Comparison of ENCODE assay signal across 8 cellular contexts in the genomic region with DNA sequence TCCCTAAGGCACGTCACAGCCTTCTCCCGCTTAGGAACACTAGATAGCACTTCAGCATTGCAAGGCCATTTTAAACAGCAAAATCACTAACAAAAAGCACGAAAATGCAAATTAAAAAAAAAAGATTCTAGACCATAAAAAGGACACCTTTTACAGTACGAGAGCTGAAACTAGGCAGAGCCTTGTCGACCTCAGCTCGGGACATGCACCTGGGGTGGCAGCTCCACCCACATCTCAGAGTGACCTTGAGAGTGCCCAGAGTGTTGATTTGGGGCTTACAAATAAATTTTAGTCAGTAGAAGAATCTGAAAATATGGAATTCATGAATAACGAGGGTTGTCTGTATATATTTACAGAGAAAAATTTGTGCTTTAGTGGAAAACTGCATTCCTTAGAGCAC. TPM values are rescaled to one million over a fixed set of nuclear protein-coding genes. Genes with fewer than 3 reads are reported as not detected.
A peak's percentile ranks its signal among the peaks of the same experiment; 100 is the strongest.
DNase-seq lines count a peak whose midpoint lies in the region; ATAC-seq and TF ChIP-seq lines count a peak whose summit lies in the region.

No MANE protein-coding gene starts in this region.

- H4K20me1 ChIP-seq in PC-3 (ENCODE audit: low read length), result no peaks in the 10 kb centered on the region

- H3K4me3 Mint-ChIP-seq in endothelial cell (ENCODE audit: unreplicated experiment), result peak overlapping the region; percentile 91
- peak overlapping the region; percentile 65 for H3K4me3 Mint-ChIP-seq in progenitor cell of endocrine pancreas (ENCODE audit: low read depth)

- peaks cover 20% of the 10 kb centered on the region for H3K36me3 ChIP-seq in PC-3 (ENCODE audit: low read depth, low read length)

- intact Hi-C loops in PC-3 (cut with micrococcal nuclease), result no loop called here

- H3K36me3 Mint-ChIP-seq in endothelial cell (ENCODE audit: low read depth, unreplicated experiment) (peaks cover 19% of the 10 kb centered on the region), progenitor cell of endocrine pancreas (ENCODE audit: insufficient read depth) (peaks cover 14% of the 10 kb centered on the region)

- H3K4me1 Mint-ChIP-seq in endothelial cell (ENCODE audit: unreplicated experiment) (peaks cover 14% of the 10 kb centered on the region), progenitor cell of endocrine pancreas (ENCODE audit: low read depth) (peaks cover 16% of the 10 kb centered on the region)

- BruUV-seq in PC-3 (replicated peaks; lab: Mats Ljungman, UMichigan), result no TSS peak

- TF ChIP-seq CTCF in PC-3 (conservative IDR thresholded peaks at IDR 0.05; ENCODE audit: low read depth, low read length), result no peak
- no peak for TF ChIP-seq CTCF in endothelial cell (IDR thresholded peaks at IDR 0.05; ENCODE audit: unreplicated experiment)
- no peak for TF ChIP-seq CTCF in progenitor cell of endocrine pancreas (IDR thresholded peaks at IDR 0.05; ENCODE audit: unreplicated experiment)

- POLR2A ChIA-PET in PC-3 (lab: Charles Lee; ENCODE audit: unreplicated experiment), result no interaction called here

- H3K9me3 Mint-ChIP-seq in endothelial cell (ENCODE audit: unreplicated experiment) (no peaks in the 10 kb centered on the region), progenitor cell of endocrine pancreas (ENCODE audit: low read depth) (peaks cover 3% of the 10 kb centered on the region)

- peak overlapping the region; percentile 94 for H3K4me2 ChIP-seq in PC-3 (ENCODE audit: low read length)

- no peaks in the 10 kb centered on the region for H3K27me3 ChIP-seq in PC-3 (ENCODE audit: low read length)

- H3K9ac ChIP-seq in PC-3 (ENCODE audit: low read length), result peak overlapping the region; percentile 88

- in situ Hi-C loops in G401 (cut with HindIII; ENCODE audit: low sequenced_read_pairs), result no loop called here

- H3K27ac ChIP-seq in PC-3 (ENCODE audit: low read length), result no peak overlapping the region

- H3K79me2 ChIP-seq in PC-3 (ENCODE audit: low read length), result peaks cover 14% of the 10 kb centered on the region

- no peak overlapping the region for H3K27ac Mint-ChIP-seq in endothelial cell (ENCODE audit: unreplicated experiment)
- no peak overlapping the region for H3K27ac Mint-ChIP-seq in progenitor cell of endocrine pancreas

- H3K9me2 ChIP-seq in PC-3 (replicated peaks; ENCODE audit: low read length), result no peaks in the 10 kb centered on the region

- CTCF ChIA-PET in PC-3 (lab: Charles Lee), result no interaction called here

- ATAC-seq in PC-3, result no peak

- H3K4me3 ChIP-seq in GM08714 (ENCODE audit: low read length) (peak overlapping the region; percentile 72), PC-3 (ENCODE audit: low read length) (peak overlapping the region; percentile 96)

- H3K9me3 ChIP-seq in PC-3 (ENCODE audit: low read length), result no peaks in the 10 kb centered on the region

- no peak overlapping the region for H2AFZ ChIP-seq in PC-3 (ENCODE audit: low read length)

- H3K4me1 ChIP-seq in PC-3 (ENCODE audit: insufficient read depth, low read length), result peaks cover 44% of the 10 kb centered on the region

- DNase-seq in PC-3 (no peak), endothelial cell (ENCODE audit: low spot score) (no peak), progenitor cell of endocrine pancreas (ENCODE audit: low spot score, unreplicated experiment) (no peak), G401 (ENCODE audit: low spot score) (no peak), AML-193 (lab: John Stamatoyannopoulos, UW) (no peak), HCEC 1CT (no peak)
- DNase-seq in stimulated activated CD4-positive, alpha-beta T cell treated with anti-CD3 and anti-CD28 coated beads, Interleukin-12 subunit alpha, Interleukin-12 subunit beta, amount 100 ng/mL, for 4 hours, result no peak

- H3K27me3 Mint-ChIP-seq in endothelial cell (ENCODE audit: unreplicated experiment) (peaks cover 3% of the 10 kb centered on the region), progenitor cell of endocrine pancreas (peaks cover 9% of the 10 kb centered on the region)

- peaks cover 3% of the 10 kb centered on the region for H3F3A ChIP-seq in PC-3 (ENCODE audit: low read length, unreplicated experiment)

RNA-seq across cellular contexts. Expression of a gene that starts 1.1 kb away (rescaled TPM):
- 199 and 200 TPM in 2 replicates for total RNA-seq in PC-3 (2014; rRNA removed)
- 51.8 TPM for total RNA-seq in endothelial cell (ENCODE audit: unreplicated experiment)
- 62.7 and 72.8 TPM in 2 replicates for total RNA-seq in progenitor cell of endocrine pancreas
- total RNA-seq in G401 (2014; rRNA removed; shearing (Covaris generic)), result 143 and 192 TPM in 2 replicates

RNA-seq across cellular contexts. Expression of a gene that starts 38.2 kb away (rescaled TPM):
- 29.8 and 33.2 TPM in 2 replicates for total RNA-seq in PC-3 (2014; rRNA removed)
- total RNA-seq in endothelial cell (ENCODE audit: unreplicated experiment), result 13.0 TPM
- 40.0 and 40.8 TPM in 2 replicates for total RNA-seq in progenitor cell of endocrine pancreas
- total RNA-seq in G401 (2014; rRNA removed; shearing (Covaris generic)), result 30.9 and 39.4 TPM in 2 replicates

RNA-seq across cellular contexts. Expression of a gene that starts 58.1 kb away (rescaled TPM):
- total RNA-seq in PC-3 (2014; rRNA removed) (11.8 and 17.7 TPM in 2 replicates), endothelial cell (ENCODE audit: unreplicated experiment) (9.3 TPM), progenitor cell of endocrine pancreas (17.1 and 17.3 TPM in 2 replicates)
- total RNA-seq in G401 (2014; rRNA removed; shearing (Covaris generic)), result 7.0 and 14.7 TPM in 2 replicates
